In the genomic region with DNA sequence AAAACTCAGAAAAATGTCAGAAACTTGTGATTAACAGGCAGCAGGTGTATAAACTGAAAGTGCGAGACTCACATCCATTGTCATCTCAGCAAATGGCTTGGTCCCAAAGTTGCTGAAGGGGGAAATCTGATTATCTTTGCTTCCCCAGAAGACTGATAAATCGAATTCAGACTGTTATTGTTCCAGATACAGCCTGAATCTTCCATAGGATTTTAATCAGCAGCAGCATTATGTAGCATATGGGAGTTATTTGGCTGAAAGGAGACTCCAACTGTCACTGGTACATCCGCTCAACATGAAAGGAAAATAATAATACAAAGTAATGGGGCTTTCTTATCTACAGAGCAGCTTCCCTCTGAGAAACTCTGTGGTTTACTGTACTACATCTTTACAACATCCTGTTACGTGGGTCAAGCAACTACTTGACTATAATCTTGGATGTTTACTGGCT, we compare ENCODE assay signal across 2 cellular contexts.
TF ChIP-seq lines count a peak whose summit lies in the region.

No MANE protein-coding gene starts in this region.

TF ChIP-seq in H1, 55 proteins besides CTCF, POLR2A, EP300 and RAD21:
- TF ChIP-seq POU5F1 (IDR thresholded peaks at IDR 0.05; ENCODE audit: low read depth, low read length) = no peak
- no peak for TF ChIP-seq KDM5A (IDR thresholded peaks at IDR 0.05; ENCODE audit: low read length)
- no peak for TF ChIP-seq ASH2L (IDR thresholded peaks at IDR 0.05; ENCODE audit: low read length)
- TF ChIP-seq CHD2 (IDR thresholded peaks at IDR 0.05; ENCODE audit: low read length) = no peak
- no peak for TF ChIP-seq JUND (IDR thresholded peaks at IDR 0.05; ENCODE audit: low read length)
- no peak for TF ChIP-seq JUN (IDR thresholded peaks at IDR 0.05; ENCODE audit: low read depth, low read length)
- TF ChIP-seq MAX (IDR thresholded peaks at IDR 0.05) = no peak
- TF ChIP-seq, protein P1, sequence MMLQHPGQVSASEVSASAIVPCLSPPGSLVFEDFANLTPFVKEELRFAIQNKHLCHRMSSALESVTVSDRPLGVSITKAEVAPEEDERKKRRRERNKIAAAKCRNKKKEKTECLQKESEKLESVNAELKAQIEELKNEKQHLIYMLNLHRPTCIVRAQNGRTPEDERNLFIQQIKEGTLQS (IDR thresholded peaks at IDR 0.05; ENCODE audit: insufficient read depth, low read depth, low read length) = no peak
- TF ChIP-seq RFX5 (IDR thresholded peaks at IDR 0.05; ENCODE audit: borderline replicate concordance, low read depth, low read length) = no peak
- TF ChIP-seq KDM4A (IDR thresholded peaks at IDR 0.05; ENCODE audit: low read depth, low read length, severe bottlenecking) = no peak
- no peak for TF ChIP-seq EZH2 (IDR thresholded peaks at IDR 0.05; ENCODE audit: low read depth, low read length, severe bottlenecking)
- no peak for TF ChIP-seq E2F6 (IDR thresholded peaks at IDR 0.05)
- TF ChIP-seq TBP (IDR thresholded peaks at IDR 0.05; ENCODE audit: low read depth, low read length) = no peak
- no peak for TF ChIP-seq SRF (IDR thresholded peaks at IDR 0.05; ENCODE audit: low read depth, low read length)
- no peak for TF ChIP-seq RNF2 (IDR thresholded peaks at IDR 0.05; ENCODE audit: borderline replicate concordance, low read depth, low read length, missing control alignments, poor library complexity, severe bottlenecking)
- no peak for TF ChIP-seq TAF7 (optimal IDR thresholded peaks at IDR 0.05; ENCODE audit: borderline replicate concordance, low read depth, low read length)
- TF ChIP-seq SP2 (IDR thresholded peaks at IDR 0.05; ENCODE audit: low read length) = no peak

TF ChIP-seq in GM12891, 5 proteins besides CTCF, POLR2A, EP300 and RAD21:
- TF ChIP-seq POLR2AphosphoS5 (IDR thresholded peaks at IDR 0.05; ENCODE audit: low read depth, low read length) = no peak
- TF ChIP-seq PAX5 (IDR thresholded peaks at IDR 0.05; ENCODE audit: insufficient read depth, low read length, severe bottlenecking) = no peak
- TF ChIP-seq SPI1 (IDR thresholded peaks at IDR 0.05; ENCODE audit: low read depth, low read length) = no peak
- no peak for TF ChIP-seq POU2F2 (IDR thresholded peaks at IDR 0.05; ENCODE audit: low read depth, low read length)
- no peak for TF ChIP-seq TAF1 (IDR thresholded peaks at IDR 0.05; ENCODE audit: low read depth, low read length)
TF ChIP-seq in GM12891: peak in this region for 0.
